13 cellular contexts compared by ENCODE assay signal in the genomic region with DNA sequence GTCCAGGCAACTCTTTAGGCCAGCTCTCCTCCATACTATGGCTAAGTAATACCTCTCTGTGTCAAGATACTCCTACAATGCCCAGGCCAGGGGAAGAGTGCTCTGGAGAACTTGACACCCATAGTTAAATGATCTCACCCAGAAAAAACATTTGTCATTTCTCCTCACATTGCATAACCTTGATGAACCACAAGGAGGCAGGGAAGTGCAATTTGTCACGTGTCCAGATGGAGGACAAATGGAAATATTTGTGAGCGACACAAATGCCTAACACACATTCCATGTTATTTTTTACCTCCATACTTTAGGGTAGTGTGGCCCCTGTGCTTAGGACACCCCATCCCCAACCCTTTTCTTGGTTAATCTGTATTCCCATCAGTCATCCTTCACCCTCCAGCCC.
DNase-seq lines count a peak whose midpoint lies in the region; ATAC-seq and TF ChIP-seq lines count a peak whose summit lies in the region.
"Had no signal": no experiment of that assay in that cellular context is flagged by ENCODE, and none has a peak within 500 bp of the region (broad histone marks: within the 10 kb centered on the region; RNA-seq: fewer than 3 reads in every experiment).

No MANE protein-coding gene starts in this region.

- H3K4me3 ChIP-seq in AG04450 (ENCODE audit: low read depth, low read length), result no peak overlapping the region
- H3K4me3 ChIP-seq in ovary, result no peak overlapping the region

- no peaks in the 10 kb centered on the region for H3K36me3 ChIP-seq in ovary

- DNase-seq in AG04450 (ENCODE audit: low read depth, low spot score), result no peak
- peak; percentile 6 for DNase-seq in HCEC 1CT
- peak; percentile 29 for DNase-seq in RPMI7951 (ENCODE audit: low read depth)
- DNase-seq in germinal center (ENCODE audit: low spot score), result peak; percentile 18
- DNase-seq in HPDE6-E6E7 (ENCODE audit: extremely low spot score), result no peak
- DNase-seq in ovary, result no peak
- DNase-seq: cortex of kidney; left colon; NCI-H1105 treated with DMSO at 0.1 percent for 48 hours; SHP77 treated with DMSO at 0.1 percent for 48 hours; stimulated activated naive CD4-positive, alpha-beta T cell had no signal

- POLR2A ChIA-PET in AG04450 (lab: Yijun Ruan, JAX), result no interaction called here

- no peaks in the 10 kb centered on the region for H3K4me1 ChIP-seq in ovary (ENCODE audit: insufficient read depth)

- H3K9me3 ChIP-seq in AG04450 (ENCODE audit: control insufficient read depth, insufficient read depth, low read length), result no peaks in the 10 kb centered on the region
- no peaks in the 10 kb centered on the region for H3K9me3 ChIP-seq in ovary

- H3K27me3 ChIP-seq in AG04450 (ENCODE audit: control insufficient read depth, insufficient read depth, low read length) (peaks cover 7% of the 10 kb centered on the region), ovary (no peaks in the 10 kb centered on the region)

- H3K27ac ChIP-seq in AG04450 (ENCODE audit: low read depth, low read length), result no peak overlapping the region
- H3K27ac ChIP-seq in ovary, result no peak overlapping the region

- TF ChIP-seq EP300 in ovary (IDR thresholded peaks at IDR 0.05), result no peak

- 59 to 73% (median 66%) methylated on average over 2 of the region's 2 CpGs for WGBS in ovary, 3 donors

- intact Hi-C loops in ovary (cut with DNase I), result no loop called here

- ATAC-seq in GM18873 (IDR thresholded peaks at IDR 0.05; ENCODE audit: low FRiP score, unreplicated experiment), result no peak
- ATAC-seq in HG02840 (IDR thresholded peaks at IDR 0.05; ENCODE audit: low FRiP score, unreplicated experiment), result no peak
- ATAC-seq: left colon had no signal

- no peak for TF ChIP-seq POLR2A in ovary (IDR thresholded peaks at IDR 0.05)

- peak; percentile 36 for TF ChIP-seq CTCF in AG04450 (IDR thresholded peaks at IDR 0.05; ENCODE audit: low read depth, low read length)
- no peak for TF ChIP-seq CTCF in ovary (IDR thresholded peaks at IDR 0.05)

- CTCF ChIA-PET in AG04450 (lab: Charles Lee), result no interaction called here

Comparison
In these comparisons a context has a peak if more than half of its experiments do, and no peak if none do; other contexts are left out.
1. DNase-seq: peak in HCEC 1CT (single experiment), RPMI7951 (single experiment) and germinal center (single experiment); none in AG04450 (single experiment), HPDE6-E6E7 (single experiment) and ovary (0 of 5).